24 cellular contexts compared by ENCODE assay signal in the genomic region with DNA sequence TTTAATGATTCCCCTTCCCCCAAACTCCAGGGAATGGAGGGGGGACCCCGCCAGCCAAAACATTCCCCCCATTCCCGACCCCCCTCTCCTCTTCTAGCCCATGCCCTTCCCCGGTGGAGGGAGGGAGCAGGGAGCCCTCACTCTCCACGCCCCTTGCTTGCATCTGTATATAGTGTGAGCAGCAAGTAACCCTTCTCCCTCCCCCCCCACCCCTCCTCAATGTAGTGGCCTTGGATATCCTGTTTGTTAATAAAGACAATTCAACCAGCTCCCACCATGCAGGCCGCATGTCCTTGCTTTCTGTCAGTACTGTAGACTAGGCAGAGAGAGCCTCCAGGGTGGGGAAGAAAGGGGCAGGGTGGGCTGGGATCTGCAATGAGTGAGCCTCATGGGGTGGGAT. TPM values are rescaled to one million over a fixed set of nuclear protein-coding genes. Genes with fewer than 3 reads are reported as not detected.
"Had no signal": no experiment of that assay in that cellular context is flagged by ENCODE, and none has a peak within 500 bp of the region (broad histone marks: within the 10 kb centered on the region; RNA-seq: fewer than 3 reads in every experiment).

No MANE protein-coding gene starts in this region.

- H3K4me3 ChIP-seq: colonic mucosa, gastrocnemius medialis, left ventricle myocardium inferior, tibial nerve, vagina had no signal

- ATAC-seq: activated CD8-positive, alpha-beta T cell treated with anti-CD3 and anti-CD28 coated beads for 36 hours; esophagus mucosa; gastrocnemius medialis; heart left ventricle; stimulated activated naive CD8-positive, alpha-beta T cell treated with anti-CD3 and anti-CD28 coated beads, Interleukin-15, Interleukin-2, amounts not matched to agents 100 U/mL and 50 U/mL, for 24 hours; WTC11 had no signal

- H3K27ac ChIP-seq: brain microvascular endothelial cell, colonic mucosa, gastrocnemius medialis, heart left ventricle, left ventricle myocardium inferior, tibial nerve, vagina had no signal

- H3K27me3 Mint-ChIP-seq: activated CD8-positive, alpha-beta T cell treated with anti-CD3 and anti-CD28 coated beads for 36 hours had no signal

- H3K9me3 Mint-ChIP-seq: activated CD4-positive, alpha-beta T cell treated with anti-CD3 and anti-CD28 coated beads, Interleukin-2, amount 10 ng/mL, durations not matched to agents 24 days and 14 days; activated CD8-positive, alpha-beta T cell treated with anti-CD3 and anti-CD28 coated beads for 36 hours; activated naive CD4-positive, alpha-beta T cell treated with anti-CD3 and anti-CD28 coated beads for 36 hours; activated T-helper 2 cell treated with anti-CD3 and anti-CD28 coated beads, Interferon-gamma antibody, Interleukin-2, Interleukin-4, amounts not matched to agents 10 μg/mL and 5 μg/mL and 100 μg/mL, durations not matched to agents 14 hours and 24 hours and 36 hours; T-helper 2 cell treated with Interferon-gamma antibody and Interleukin-4, amounts not matched to agents 5 μg/mL and 100 μg/mL, for 36 hours; WTC11 had no signal

- H3K27me3 ChIP-seq: brain microvascular endothelial cell, vagina had no signal

- H3K9me3 ChIP-seq: colonic mucosa, gastrocnemius medialis, heart left ventricle, left ventricle myocardium inferior, spleen, tibial nerve, vagina had no signal

- H3K27ac Mint-ChIP-seq: activated CD4-positive, alpha-beta T cell treated with anti-CD3 and anti-CD28 coated beads, Interleukin-2, amount 10 ng/mL, durations not matched to agents 24 days and 14 days; activated CD8-positive, alpha-beta T cell treated with anti-CD3 and anti-CD28 coated beads for 36 hours; activated naive CD4-positive, alpha-beta T cell treated with anti-CD3 and anti-CD28 coated beads for 36 hours; activated T-helper 2 cell treated with anti-CD3 and anti-CD28 coated beads, Interferon-gamma antibody, Interleukin-2, Interleukin-4, amounts not matched to agents 10 μg/mL and 5 μg/mL and 100 μg/mL, durations not matched to agents 14 hours and 24 hours and 36 hours had no signal

- DNase-seq: activated CD4-positive, alpha-beta T cell treated with anti-CD3 and anti-CD28 coated beads, Interleukin-2, amount 10 ng/mL, durations not matched to agents 24 days and 14 days; activated CD8-positive, alpha-beta T cell treated with anti-CD3 and anti-CD28 coated beads for 36 hours; activated naive CD4-positive, alpha-beta T cell treated with anti-CD3 and anti-CD28 coated beads for 36 hours; activated T-cell treated with anti-CD3 and anti-CD28 coated beads, Interleukin-2, amount 50 U/mL, for 1 hour; aorta; brain microvascular endothelial cell; central memory CD4-positive, alpha-beta T cell; colonic mucosa; gastrocnemius medialis; left ventricle myocardium inferior; mammary epithelial cell; spleen; stimulated activated naive CD8-positive, alpha-beta T cell treated with anti-CD3 and anti-CD28 coated beads, Interleukin-15, Interleukin-2, amounts not matched to agents 100 U/mL and 50 U/mL, for 24 hours; substantia nigra; SW 1271 had no signal

RNA-seq across cellular contexts. Expression of gene GP1BA, which starts 34.3 kb away (rescaled TPM):
- total RNA-seq: activated CD4-positive, alpha-beta T cell treated with anti-CD3 and anti-CD28 coated beads, Interleukin-2, amount 10 ng/mL, durations not matched to agents 24 days and 14 days; activated CD8-positive, alpha-beta T cell treated with anti-CD3 and anti-CD28 coated beads for 36 hours; activated naive CD4-positive, alpha-beta T cell treated with anti-CD3 and anti-CD28 coated beads for 36 hours; activated T-helper 2 cell treated with anti-CD3 and anti-CD28 coated beads, Interferon-gamma antibody, Interleukin-2, Interleukin-4, amounts not matched to agents 10 μg/mL and 5 μg/mL and 100 μg/mL, durations not matched to agents 14 hours and 24 hours and 36 hours; colonic mucosa; esophagus mucosa; gastrocnemius medialis; kidney epithelial cell; mammary epithelial cell; renal cortical epithelial cell; tibial nerve; vagina; WTC11 had no signal
